Comparison of ENCODE assay signal across 11 cellular contexts in genomic region chr6:34514593-34515472, GRCh38. TPM values are rescaled to one million over a fixed set of nuclear protein-coding genes. Genes with fewer than 3 reads are reported as not detected.
DNase-seq lines count a peak whose midpoint lies in the region; ATAC-seq and TF ChIP-seq lines count a peak whose summit lies in the region.
"Had no signal": no experiment of that assay in that cellular context is flagged by ENCODE, and none has a peak within 500 bp of the region (broad histone marks: within the 10 kb centered on the region; RNA-seq: fewer than 3 reads in every experiment).

No MANE protein-coding gene starts in this region.

- no peaks in the 10 kb centered on the region for H3K36me3 ChIP-seq in fibroblast of lung (ENCODE audit: control insufficient read depth, insufficient read depth, low read length)
- no peaks in the 10 kb centered on the region for H3K36me3 ChIP-seq in neural cell (ENCODE audit: insufficient read depth, low read length)

- TF ChIP-seq RAD21 in neural cell (conservative IDR thresholded peaks at IDR 0.05) = peak; percentile 63

- peak; percentile 53 for TF ChIP-seq EP300 in neural cell (conservative IDR thresholded peaks at IDR 0.05; ENCODE audit: poor library complexity, severe bottlenecking)

- H3K4me3 ChIP-seq in fibroblast of lung (replicated peaks in 1 of 4; ENCODE audit: control extremely low read depth in 1 of 4, insufficient read depth in 1 of 4, low read depth in 3 of 4, low read length in 4 of 4) = no peak overlapping the region
- peak overlapping the region; percentile 67 for H3K4me3 ChIP-seq in neural cell (ENCODE audit: low read length)

- no peaks in the 10 kb centered on the region for H3K9me3 ChIP-seq in fibroblast of lung (ENCODE audit: control insufficient read depth, insufficient read depth, low read depth, low read length)
- no peaks in the 10 kb centered on the region for H3K9me3 ChIP-seq in neural cell (ENCODE audit: low read length)

- TF ChIP-seq CTCF in fibroblast of lung (conservative IDR thresholded peaks at IDR 0.05 in 1 of 2, IDR thresholded peaks at IDR 0.05 in 1 of 2; ENCODE audit: low read depth in 1 of 2, low read length in 2 of 2) (peak in 1 of 2 donors; percentile 47), neural cell (IDR thresholded peaks at IDR 0.05; ENCODE audit: poor library complexity, severe bottlenecking) (peak; percentile 52)

- H3K4me1 ChIP-seq in fibroblast of lung (ENCODE audit: control insufficient read depth, extremely low read depth, insufficient read depth, low read length) = no peaks in the 10 kb centered on the region

- no peak overlapping the region for H3K9ac ChIP-seq in fibroblast of lung (ENCODE audit: insufficient read depth, low read length)
- peak overlapping the region; percentile 77 for H3K9ac ChIP-seq in neural cell (ENCODE audit: low read length)

- no peak overlapping the region for H3K27ac ChIP-seq in fibroblast of lung (ENCODE audit: insufficient read depth, low read length)
- peak overlapping the region; percentile 75 for H3K27ac ChIP-seq in neural cell (ENCODE audit: low read length)

- H3K79me2 ChIP-seq in fibroblast of lung (ENCODE audit: control insufficient read depth, insufficient read depth, low read length) (no peaks in the 10 kb centered on the region), neural cell (replicated peaks; ENCODE audit: insufficient read depth, low read length) (no peaks in the 10 kb centered on the region)

- no peak overlapping the region for H2AFZ ChIP-seq in fibroblast of lung (ENCODE audit: low read length)
- peak overlapping the region; percentile 62 for H2AFZ ChIP-seq in neural cell (ENCODE audit: low read depth, low read length)

- H4K20me1 ChIP-seq in fibroblast of lung (ENCODE audit: control insufficient read depth, extremely low read depth, insufficient read depth, low read length) = no peaks in the 10 kb centered on the region
- H4K20me1 ChIP-seq in neural cell (ENCODE audit: insufficient read depth) = no peaks in the 10 kb centered on the region

- H3K4me2 ChIP-seq in fibroblast of lung (ENCODE audit: extremely low read depth, insufficient read depth, low read length) (no peak overlapping the region), neural cell (ENCODE audit: low read length) (peak overlapping the region; percentile 77)

- H3K27me3 ChIP-seq in fibroblast of lung (ENCODE audit: control insufficient read depth, insufficient read depth, low read length) (peaks cover 28% of the 10 kb centered on the region), neural cell (ENCODE audit: insufficient read depth, low read depth, low read length) (no peaks in the 10 kb centered on the region)

- DNase-seq in D341Med (ENCODE audit: low spot score) = peak; percentile 91
- peak; percentile 54 for DNase-seq in NCI-H69 (lab: John Stamatoyannopoulos, UW)
- DNase-seq in fibroblast of lung (ENCODE audit: low read depth in 2 of 2) = peak; percentile 70 to 77
- no peak for DNase-seq in NCI-H510A treated with DMSO at 0.1 percent for 48 hours (lab: John Stamatoyannopoulos, UW)
- no peak for DNase-seq in dedifferentiated amniotic fluid mesenchymal stem cell (ENCODE audit: extremely low spot score)
- DNase-seq in RKO (ENCODE audit: low spot score) = no peak
- DNase-seq: central memory CD4-positive, alpha-beta T cell; GOT3 had no signal

- H3F3A ChIP-seq in neural cell (ENCODE audit: insufficient read depth, low read length, poor library complexity, severe bottlenecking) = no peaks in the 10 kb centered on the region

- H3K9me2 ChIP-seq in neural cell (ENCODE audit: insufficient read depth, low read length) = no peaks in the 10 kb centered on the region

- ATAC-seq in GM21576 (IDR thresholded peaks at IDR 0.05; ENCODE audit: unreplicated experiment) = no peak

TF ChIP-seq in neural cell, 6 proteins besides CTCF, POLR2A, EP300 and RAD21:
- TF ChIP-seq MXI1 (conservative IDR thresholded peaks at IDR 0.05; ENCODE audit: poor library complexity, severe bottlenecking) (peak; percentile 50), EZH2 (IDR thresholded peaks at IDR 0.05; ENCODE audit: borderline replicate concordance, insufficient read depth, low read length, poor library complexity, severe bottlenecking) (no peak), REST (IDR thresholded peaks at IDR 0.05; ENCODE audit: borderline replicate concordance) (no peak), POLR2AphosphoS5 (IDR thresholded peaks at IDR 0.05) (peak; percentile 79), SMC3 (conservative IDR thresholded peaks at IDR 0.05; ENCODE audit: poor library complexity) (peak; percentile 48), TAF1 (IDR thresholded peaks at IDR 0.05; ENCODE audit: low read depth) (no peak)

RNA-seq across cellular contexts. Expression of gene SPDEF, which starts 41.3 kb away (rescaled TPM):
- under 0.01 TPM in 2 replicates for total RNA-seq in fibroblast of lung
- polyA plus RNA-seq in fibroblast of lung (0.03 TPM in 1 of 2 replicates, not detected in the other), neural cell (0.24 and 0.36 TPM in 2 replicates)
- polyA plus RNA-seq in fibroblast of lung (2012) = not detected in 2 replicates
- polyA minus RNA-seq in fibroblast of lung (ENCODE audit: low replicate concordance) (not detected in 2 replicates), neural cell (0.24 TPM in 1 of 2 replicates, not detected in the other)
- total RNA-seq: skeletal muscle tissue had no signal

RNA-seq across cellular contexts. Expression of gene PACSIN1, which starts 49.0 kb away (rescaled TPM):
- total RNA-seq in fibroblast of lung = under 0.01 TPM in 1 of 2 replicates, not detected in the other
- polyA plus RNA-seq in fibroblast of lung (0.02 TPM in 1 of 2 replicates, not detected in the other), neural cell (3.1 and 5.7 TPM in 2 replicates)
- not detected in 2 replicates for polyA plus RNA-seq in fibroblast of lung (2012)
- polyA minus RNA-seq in fibroblast of lung (ENCODE audit: low replicate concordance) (not detected in 2 replicates), neural cell (1.9 and 2.4 TPM in 2 replicates)

Comparison
In these comparisons a context has a peak if more than half of its experiments do, and no peak if none do; other contexts are left out.
1. DNase-seq: peak in D341Med (single experiment), NCI-H69 (single experiment) and fibroblast of lung (2 of 2); none in NCI-H510A treated with DMSO at 0.1 percent for 48 hours (single experiment), dedifferentiated amniotic fluid mesenchymal stem cell (single experiment) and RKO (single experiment).